ENCODE assay signal across 24 cellular contexts in genomic region chr2:236180501-236180816, GRCh38. TPM values are rescaled to one million over a fixed set of nuclear protein-coding genes. Genes with fewer than 3 reads are reported as not detected.
DNase-seq lines count a peak whose midpoint lies in the region; TF ChIP-seq lines count a peak whose summit lies in the region.
"Had no signal": no experiment of that assay in that cellular context is flagged by ENCODE, and none has a peak within 500 bp of the region (broad histone marks: within the 10 kb centered on the region; RNA-seq: fewer than 3 reads in every experiment).

No MANE protein-coding gene starts in this region.

- no peak overlapping the region; a peak in 1 of 5 replicates for H3K4me3 Mint-ChIP-seq in H9
- H3K4me3 Mint-ChIP-seq: activated B cell treated with CpG ODN at 0.5 μM for 24 hours; activated CD8-positive, alpha-beta T cell treated with anti-CD3 and anti-CD28 coated beads, Interleukin-2, amount 10 ng/mL, durations not matched to agents 7 days and 5 days; activated naive CD4-positive, alpha-beta T cell treated with anti-CD3 and anti-CD28 coated beads, Interleukin-2, amount 10 ng/mL, durations not matched to agents 7 days and 5 days had no signal

- H3K9ac ChIP-seq in H9 (ENCODE audit: extremely low read depth, insufficient read length, low read length) (no peak overlapping the region), skeletal muscle satellite cell (ENCODE audit: low read depth, low read length) (peak overlapping the region; percentile 76)

- no peak overlapping the region for H3K56ac ChIP-seq in H9 (ENCODE audit: insufficient read length, low read depth, low read length)

- H3K23me2 ChIP-seq in H9 (ENCODE audit: insufficient read length, low read depth, low read length, poor library complexity, severe bottlenecking), result peaks cover 12% of the 10 kb centered on the region

- no peak overlapping the region for H3K18ac ChIP-seq in H9 (ENCODE audit: insufficient read length, low read depth, low read length)

- H2BK5ac ChIP-seq in H9 (ENCODE audit: insufficient read length, low read length), result no peak overlapping the region

- no peak overlapping the region for H2BK20ac ChIP-seq in H9 (ENCODE audit: low read depth, low read length, poor library complexity, severe bottlenecking)

- no peak overlapping the region for H2AFZ ChIP-seq in H9 (ENCODE audit: low read length)

- WGBS in H9 (ENCODE audit: extremely low coverage, insufficient read length, low lambda C conversion rate), result no CpG with 5 or more reads among the region's 4 CpGs

- H3K27me3 Mint-ChIP-seq in H9 (ENCODE audit: low read depth), result peaks cover 89% of the 10 kb centered on the region

- H3K27me3 ChIP-seq in H9 (ENCODE audit: insufficient read depth, low read length), result peaks cover 6% of the 10 kb centered on the region; the same call in 1 of the 2 replicates
- no peaks in the 10 kb centered on the region for H3K27me3 ChIP-seq in SJSA1 (replicated peaks)
- no peaks in the 10 kb centered on the region for H3K27me3 ChIP-seq in skeletal muscle satellite cell (ENCODE audit: control insufficient read depth, insufficient read depth, low read length)
- peaks cover 17 to 28% of the 10 kb centered on the region in 2 donors for H3K27me3 ChIP-seq in right atrium auricular region

- peaks cover 11 to 15% of the 10 kb centered on the region in 2 experiments for H3K9me3 Mint-ChIP-seq in H9
- H3K9me3 Mint-ChIP-seq: activated B cell treated with CpG ODN at 0.5 μM for 24 hours; activated naive CD4-positive, alpha-beta T cell treated with anti-CD3 and anti-CD28 coated beads, Interleukin-2, amount 10 ng/mL, durations not matched to agents 7 days and 5 days had no signal

- no peak overlapping the region for H2BK12ac ChIP-seq in H9 (ENCODE audit: insufficient read length, low read depth, low read length)

- H3K79me1 ChIP-seq in H9 (ENCODE audit: insufficient read depth, low read depth, low read length, poor library complexity, severe bottlenecking), result no peaks in the 10 kb centered on the region

- no peaks in the 10 kb centered on the region for H3K79me2 ChIP-seq in H9 (ENCODE audit: insufficient read depth, low read length)

- H3K4me1 ChIP-seq in H9 (ENCODE audit: insufficient read depth, low read length) (no peaks in the 10 kb centered on the region), SJSA1 (replicated peaks) (peaks cover 46% of the 10 kb centered on the region), skeletal muscle satellite cell (ENCODE audit: control insufficient read depth, insufficient read depth, low read length) (peaks cover 25% of the 10 kb centered on the region), right atrium auricular region (peaks cover 0 to 27% of the 10 kb centered on the region in 2 donors)

- no peak overlapping the region for H3K27ac Mint-ChIP-seq in H9
- H3K27ac Mint-ChIP-seq: activated B cell treated with CpG ODN at 0.5 μM for 24 hours; activated CD8-positive, alpha-beta T cell treated with anti-CD3 and anti-CD28 coated beads, Interleukin-2, amount 10 ng/mL, durations not matched to agents 7 days and 5 days; activated naive CD4-positive, alpha-beta T cell treated with anti-CD3 and anti-CD28 coated beads, Interleukin-2, amount 10 ng/mL, durations not matched to agents 7 days and 5 days had no signal

- H4K8ac ChIP-seq in H9 (replicated peaks; ENCODE audit: insufficient read length, low read depth, low read length), result no peak overlapping the region

- H3K14ac ChIP-seq in H9 (ENCODE audit: insufficient read depth, low read length), result no peak overlapping the region

- no peak overlapping the region for H4K5ac ChIP-seq in H9 (ENCODE audit: insufficient read length, low read depth, low read length)

- DNase-seq in H9 (no peak), SJSA1 (ENCODE audit: low read depth in 1 of 2, low spot score in 2 of 2) (no peak), fibroblast of pulmonary artery (ENCODE audit: low read depth) (no peak), NCI-H69 (lab: John Stamatoyannopoulos, UW) (no peak), right atrium auricular region (ENCODE audit: low spot score) (no peak)
- DNase-seq in activated naive CD4-positive, alpha-beta T cell (lab: John Stamatoyannopoulos, UW), result no peak
- DNase-seq: activated B cell treated with CpG ODN at 0.5 μM for 24 hours; activated T-cell treated with anti-CD3 and anti-CD28 coated beads, Interleukin-2, amount 50 U/mL, for 1 hour; cerebellar nuclear complex; effector CD8-positive, alpha-beta T cell; NCI-H1436 treated with DMSO at 0.1 percent for 48 hours; psoas muscle; SIG-M5; upper lobe of left lung had no signal

- H2BK120ac ChIP-seq in H9 (ENCODE audit: low read depth, low read length, poor library complexity, severe bottlenecking), result no peak overlapping the region

- H3K27ac ChIP-seq in H9 (ENCODE audit: insufficient read length, low read depth, low read length) (no peak overlapping the region), SJSA1 (peak overlapping the region; percentile 97), right atrium auricular region (no peak overlapping the region)
- H3K27ac ChIP-seq: ascending aorta, HL-60, psoas muscle, upper lobe of left lung had no signal

- H3T11ph ChIP-seq in H9 (ENCODE audit: low read length), result no peak overlapping the region

- H3K4me3 ChIP-seq in SJSA1 (peak overlapping the region; percentile 29), fibroblast of pulmonary artery (replicated peaks; ENCODE audit: low read depth, low read length) (peak overlapping the region; percentile 6), skeletal muscle satellite cell (ENCODE audit: low read length) (peak overlapping the region; percentile 70), right atrium auricular region (no peak overlapping the region)
- H3K4me3 ChIP-seq: psoas muscle, upper lobe of left lung had no signal

- no peak overlapping the region for H2AK5ac ChIP-seq in H9 (ENCODE audit: insufficient read length, low read length)

- H3K9me3 ChIP-seq in H9 (ENCODE audit: control insufficient read depth, low read depth, low read length), result no peaks in the 10 kb centered on the region
- H3K9me3 ChIP-seq in SJSA1 (replicated peaks), result no peaks in the 10 kb centered on the region; the same call in 1 of the 2 replicates
- H3K9me3 ChIP-seq in skeletal muscle satellite cell (replicated peaks; ENCODE audit: low read length), result no peaks in the 10 kb centered on the region
- H3K9me3 ChIP-seq in right atrium auricular region, result no peaks in the 10 kb centered on the region
- H3K9me3 ChIP-seq: ascending aorta, BE2C, psoas muscle, upper lobe of left lung had no signal

- TF ChIP-seq CTCF in H9 (conservative IDR thresholded peaks at IDR 0.05) (no peak), fibroblast of pulmonary artery (IDR thresholded peaks at IDR 0.05; ENCODE audit: low read length, missing control alignments) (no peak), right atrium auricular region (IDR thresholded peaks at IDR 0.05) (no peak)

- H2BK15ac ChIP-seq in H9 (ENCODE audit: low read depth, low read length), result no peak overlapping the region

- no peak overlapping the region for H3K4ac ChIP-seq in H9 (ENCODE audit: low read depth, low read length)

- H3K23ac ChIP-seq in H9 (ENCODE audit: insufficient read length, low read depth, low read length), result no peak overlapping the region

- H4K91ac ChIP-seq in H9 (ENCODE audit: insufficient read length, low read depth, low read length), result no peak overlapping the region

- peaks cover 11 to 24% of the 10 kb centered on the region in 2 experiments for H3K4me1 Mint-ChIP-seq in H9

- H4K20me1 ChIP-seq in H9 (ENCODE audit: control insufficient read depth, insufficient read depth, insufficient read length), result no peaks in the 10 kb centered on the region

- H3K36me3 ChIP-seq in SJSA1 (peaks cover 3% of the 10 kb centered on the region; the same call in 1 of the 2 replicates), skeletal muscle satellite cell (ENCODE audit: insufficient read depth, low read length) (no peaks in the 10 kb centered on the region), right atrium auricular region (no peaks in the 10 kb centered on the region)
- H3K36me3 ChIP-seq: ascending aorta, BE2C, upper lobe of left lung had no signal

- H3K36me3 Mint-ChIP-seq in H9 (ENCODE audit: insufficient read depth in 1 of 3, low read depth in 3 of 3), result peaks cover 0 to under 1% (median 0%) of the 10 kb centered on the region in 3 experiments; a peak in 1 of 7 replicates
- H3K36me3 Mint-ChIP-seq: activated naive CD4-positive, alpha-beta T cell treated with anti-CD3 and anti-CD28 coated beads, Interleukin-2, amount 10 ng/mL, durations not matched to agents 7 days and 5 days had no signal

- peak overlapping the region; percentile 69 for H3K4me2 ChIP-seq in H9 (ENCODE audit: insufficient read depth, insufficient read length, low read length)
- peak overlapping the region; percentile 88 for H3K4me2 ChIP-seq in skeletal muscle satellite cell (ENCODE audit: low read length)

RNA-seq across cellular contexts. Expression of gene GBX2, which starts 12.3 kb away (rescaled TPM):
- total RNA-seq in H9 (2021) (0.31 and 0.46 TPM in 2 replicates), right atrium auricular region (not detected)
- total RNA-seq in SJSA1 (2014; rRNA removed; shearing (Covaris generic)), result 13.0 and 18.0 TPM in 2 replicates
- 0.22 and 0.25 TPM in 2 replicates for total RNA-seq in skeletal muscle satellite cell (2012; rRNA removed)
- total RNA-seq: activated B cell treated with CpG ODN at 0.5 μM for 24 hours; activated CD8-positive, alpha-beta T cell treated with anti-CD3 and anti-CD28 coated beads, Interleukin-2, amount 10 ng/mL, durations not matched to agents 7 days and 5 days; ascending aorta; fibroblast of lung; mononuclear cell; OCI-LY7; psoas muscle; T-helper 2 cell treated with Interferon-gamma antibody and Interleukin-4, amounts not matched to agents 100 ng/mL and 5 ng/mL, for 36 hours; upper lobe of left lung had no signal

Comparison
In these comparisons a context has a peak if more than half of its experiments do, and no peak if none do; other contexts are left out.
1. H3K4me3 ChIP-seq: peak in SJSA1 (single experiment), fibroblast of pulmonary artery (single experiment) and skeletal muscle satellite cell (single experiment); none in right atrium auricular region (0 of 2).